In the genomic region with DNA sequence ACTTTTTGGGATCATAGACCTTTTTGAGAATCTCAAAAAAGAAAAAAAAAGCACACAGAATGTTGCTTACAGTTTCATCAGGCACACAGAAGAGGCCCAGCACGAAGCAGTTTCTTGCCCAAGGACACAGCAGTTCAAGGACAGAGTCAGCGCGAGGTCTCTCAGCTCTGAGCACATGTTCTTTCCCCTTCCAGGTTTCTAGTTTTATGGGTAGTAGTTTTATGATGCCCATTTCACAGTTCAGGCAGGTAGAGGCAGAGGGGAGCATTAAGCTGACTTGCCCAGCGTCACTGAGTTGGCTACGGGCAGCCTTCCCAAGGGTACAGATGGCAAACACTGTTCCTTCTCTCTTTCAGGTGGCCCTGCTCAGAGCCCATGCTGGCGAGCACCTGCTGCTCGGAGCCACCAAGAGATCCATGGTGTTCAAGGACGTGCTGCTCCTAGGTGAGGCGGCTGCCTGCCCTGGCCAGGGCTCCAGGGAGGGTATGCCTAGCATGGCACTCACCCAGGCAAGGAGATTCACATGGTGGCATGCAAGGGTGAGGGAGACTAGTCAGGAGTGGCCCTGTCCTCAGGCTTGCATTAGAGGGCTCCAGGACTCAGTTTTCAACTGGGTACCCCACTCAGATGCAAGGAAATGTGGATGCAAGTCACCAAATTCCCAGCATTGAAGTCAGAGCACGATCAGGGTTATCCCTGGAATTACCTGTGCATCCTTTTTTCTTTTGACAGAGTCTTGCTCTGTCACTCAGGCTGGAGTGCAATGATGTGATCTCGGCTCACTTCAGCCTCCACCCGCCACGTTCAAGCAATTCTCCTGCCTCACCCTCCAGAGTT, we compare ENCODE assay signal across 1 cellular context.
TF ChIP-seq lines count a peak whose summit lies in the region.

No MANE protein-coding gene starts in this region.

TF ChIP-seq in HepG2, 621 proteins besides CTCF, POLR2A, EP300 and RAD21 (continued from another document and continues in another):
- TF ChIP-seq KIAA2018 (CRISPR knock-in tag; IDR thresholded peaks at IDR 0.05; ENCODE audit: borderline replicate concordance) (no peak), SP2 (CRISPR knock-in tag; IDR thresholded peaks at IDR 0.05) (no peak), ZNF3 (CRISPR knock-in tag; IDR thresholded peaks at IDR 0.05) (peak; percentile 38; the same call in 1 of the 2 replicates), CC2D1A (CRISPR knock-in tag; IDR thresholded peaks at IDR 0.05) (no peak), ZBTB10 (CRISPR knock-in tag; IDR thresholded peaks at IDR 0.05; ENCODE audit: borderline replicate concordance) (0 out of 2 replicates have a peak, but pooled peaks have one; percentile 36), SMARCE1 (IDR thresholded peaks at IDR 0.05; ENCODE audit: borderline replicate concordance) (no peak), ZNF616 (CRISPR knock-in tag; IDR thresholded peaks at IDR 0.05; ENCODE audit: low read depth) (peak; percentile 54; the same call in 1 of the 2 replicates), ZNF878 (CRISPR knock-in tag; IDR thresholded peaks at IDR 0.05) (peak; percentile 30; the same call in 1 of the 2 replicates), NR2F1 (CRISPR knock-in tag; IDR thresholded peaks at IDR 0.05) (peak; percentile 66 to 72), ZNF724P (CRISPR knock-in tag; IDR thresholded peaks at IDR 0.05; ENCODE audit: borderline replicate concordance) (peak; percentile 43; the same call in 1 of the 2 replicates), MAZ (IDR thresholded peaks at IDR 0.05; ENCODE audit: borderline replicate concordance, low read depth, low read length) (no peak; the same call in 1 of the 2 replicates), MAZ (CRISPR knock-in tag; IDR thresholded peaks at IDR 0.05; ENCODE audit: low read depth) (peak; percentile 83), ZHX1 (CRISPR knock-in tag; IDR thresholded peaks at IDR 0.05; ENCODE audit: low read depth) (0 out of 2 replicates have a peak, but pooled peaks have one; percentile 53), ZNF292 (CRISPR knock-in tag; IDR thresholded peaks at IDR 0.05; ENCODE audit: borderline replicate concordance, low read depth) (peak; percentile 67; the same call in 1 of the 2 replicates), CBX5 (CRISPR knock-in tag; IDR thresholded peaks at IDR 0.05; ENCODE audit: borderline replicate concordance) (peak; percentile 17; the same call in 1 of the 2 replicates), ZNF597 (CRISPR knock-in tag; IDR thresholded peaks at IDR 0.05) (no peak), THYN1 (CRISPR knock-in tag; IDR thresholded peaks at IDR 0.05; ENCODE audit: borderline replicate concordance, low read depth) (no peak), KLF16 (CRISPR knock-in tag; IDR thresholded peaks at IDR 0.05) (peak in 1 of 2 experiments; percentile 78; a peak in 2 of 4 replicates), CEBPB (IDR thresholded peaks at IDR 0.05; ENCODE audit: borderline replicate concordance, low read depth, low read length) (peak; percentile 87), ZFP82 (CRISPR knock-in tag; IDR thresholded peaks at IDR 0.05; ENCODE audit: borderline replicate concordance) (no peak)
- TF ChIP-seq, protein P1, sequence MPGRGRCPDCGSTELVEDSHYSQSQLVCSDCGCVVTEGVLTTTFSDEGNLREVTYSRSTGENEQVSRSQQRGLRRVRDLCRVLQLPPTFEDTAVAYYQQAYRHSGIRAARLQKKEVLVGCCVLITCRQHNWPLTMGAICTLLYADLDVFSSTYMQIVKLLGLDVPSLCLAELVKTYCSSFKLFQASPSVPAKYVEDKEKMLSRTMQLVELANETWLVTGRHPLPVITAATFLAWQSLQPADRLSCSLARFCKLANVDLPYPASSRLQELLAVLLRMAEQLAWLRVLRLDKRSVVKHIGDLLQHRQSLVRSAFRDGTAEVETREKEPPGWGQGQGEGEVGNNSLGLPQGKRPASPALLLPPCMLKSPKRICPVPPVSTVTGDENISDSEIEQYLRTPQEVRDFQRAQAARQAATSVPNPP (CRISPR knock-in tag; IDR thresholded peaks at IDR 0.05), result no peak
- TF ChIP-seq, protein P2, sequence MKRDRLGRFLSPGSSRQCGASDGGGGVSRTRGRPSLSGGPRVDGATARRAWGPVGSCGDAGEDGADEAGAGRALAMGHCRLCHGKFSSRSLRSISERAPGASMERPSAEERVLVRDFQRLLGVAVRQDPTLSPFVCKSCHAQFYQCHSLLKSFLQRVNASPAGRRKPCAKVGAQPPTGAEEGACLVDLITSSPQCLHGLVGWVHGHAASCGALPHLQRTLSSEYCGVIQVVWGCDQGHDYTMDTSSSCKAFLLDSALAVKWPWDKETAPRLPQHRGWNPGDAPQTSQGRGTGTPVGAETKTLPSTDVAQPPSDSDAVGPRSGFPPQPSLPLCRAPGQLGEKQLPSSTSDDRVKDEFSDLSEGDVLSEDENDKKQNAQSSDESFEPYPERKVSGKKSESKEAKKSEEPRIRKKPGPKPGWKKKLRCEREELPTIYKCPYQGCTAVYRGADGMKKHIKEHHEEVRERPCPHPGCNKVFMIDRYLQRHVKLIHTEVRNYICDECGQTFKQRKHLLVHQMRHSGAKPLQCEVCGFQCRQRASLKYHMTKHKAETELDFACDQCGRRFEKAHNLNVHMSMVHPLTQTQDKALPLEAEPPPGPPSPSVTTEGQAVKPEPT (CRISPR knock-in tag; IDR thresholded peaks at IDR 0.05; ENCODE audit: low read depth), result 0 out of 2 replicates have a peak, but pooled peaks have one; percentile 63
- TF ChIP-seq, protein P3, sequence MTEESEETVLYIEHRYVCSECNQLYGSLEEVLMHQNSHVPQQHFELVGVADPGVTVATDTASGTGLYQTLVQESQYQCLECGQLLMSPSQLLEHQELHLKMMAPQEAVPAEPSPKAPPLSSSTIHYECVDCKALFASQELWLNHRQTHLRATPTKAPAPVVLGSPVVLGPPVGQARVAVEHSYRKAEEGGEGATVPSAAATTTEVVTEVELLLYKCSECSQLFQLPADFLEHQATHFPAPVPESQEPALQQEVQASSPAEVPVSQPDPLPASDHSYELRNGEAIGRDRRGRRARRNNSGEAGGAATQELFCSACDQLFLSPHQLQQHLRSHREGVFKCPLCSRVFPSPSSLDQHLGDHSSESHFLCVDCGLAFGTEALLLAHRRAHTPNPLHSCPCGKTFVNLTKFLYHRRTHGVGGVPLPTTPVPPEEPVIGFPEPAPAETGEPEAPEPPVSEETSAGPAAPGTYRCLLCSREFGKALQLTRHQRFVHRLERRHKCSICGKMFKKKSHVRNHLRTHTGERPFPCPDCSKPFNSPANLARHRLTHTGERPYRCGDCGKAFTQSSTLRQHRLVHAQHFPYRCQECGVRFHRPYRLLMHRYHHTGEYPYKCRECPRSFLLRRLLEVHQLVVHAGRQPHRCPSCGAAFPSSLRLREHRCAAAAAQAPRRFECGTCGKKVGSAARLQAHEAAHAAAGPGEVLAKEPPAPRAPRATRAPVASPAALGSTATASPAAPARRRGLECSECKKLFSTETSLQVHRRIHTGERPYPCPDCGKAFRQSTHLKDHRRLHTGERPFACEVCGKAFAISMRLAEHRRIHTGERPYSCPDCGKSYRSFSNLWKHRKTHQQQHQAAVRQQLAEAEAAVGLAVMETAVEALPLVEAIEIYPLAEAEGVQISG (CRISPR knock-in tag; IDR thresholded peaks at IDR 0.05), result peak; percentile 57
